12 cellular contexts compared by ENCODE assay signal in genomic region chr19:10433131-10433536, GRCh38. TPM values are rescaled to one million over a fixed set of nuclear protein-coding genes. Genes with fewer than 3 reads are reported as not detected.
DNase-seq lines count a peak whose midpoint lies in the region; ATAC-seq, FAIRE-seq and TF ChIP-seq lines count a peak whose summit lies in the region.
"Had no signal": no experiment of that assay in that cellular context is flagged by ENCODE, and none has a peak within 500 bp of the region (broad histone marks: within the 10 kb centered on the region; RNA-seq: fewer than 3 reads in every experiment).

No MANE protein-coding gene starts in this region.

- peaks cover 31% of the 10 kb centered on the region for H3K27me3 Mint-ChIP-seq in CD4-positive, CD25-positive, alpha-beta regulatory T cell
- peaks cover 5% of the 10 kb centered on the region for H3K27me3 Mint-ChIP-seq in central memory CD8-positive, alpha-beta T cell

- H3K9me3 ChIP-seq in CD4-positive, CD25-positive, alpha-beta regulatory T cell (ENCODE audit: control insufficient read depth in 2 of 2, low read length in 2 of 2): no peaks in the 10 kb centered on the region
- no peaks in the 10 kb centered on the region for H3K9me3 ChIP-seq in pancreas

- peak overlapping the region; percentile 69 to 76 (median 74) for H3K4me3 Mint-ChIP-seq in CD4-positive, CD25-positive, alpha-beta regulatory T cell
- peak overlapping the region; percentile 86 for H3K4me3 Mint-ChIP-seq in central memory CD8-positive, alpha-beta T cell

- peaks cover 0 to 3% (median 1%) of the 10 kb centered on the region in 7 donors for H3K9me3 Mint-ChIP-seq in CD4-positive, CD25-positive, alpha-beta regulatory T cell
- peaks cover 3% of the 10 kb centered on the region for H3K9me3 Mint-ChIP-seq in central memory CD8-positive, alpha-beta T cell

- H3K27ac Mint-ChIP-seq in CD4-positive, CD25-positive, alpha-beta regulatory T cell: peak overlapping the region in 2 of 3 donors; percentile 72 to 77
- H3K27ac Mint-ChIP-seq in central memory CD8-positive, alpha-beta T cell (ENCODE audit: low read depth): peak overlapping the region; percentile 47

- intact Hi-C loops in pancreas (cut with DNase I): no loop called here

- FAIRE-seq in pancreas (lab: Jason Lieb, UNC): no peak

- 43 to 46% methylated on average over 10 of the region's 10 CpGs for WGBS in pancreas, 2 donors

- TF ChIP-seq CTCF in pancreas (IDR thresholded peaks at IDR 0.05): no peak

- peaks cover 5 to 63% (median 28%) of the 10 kb centered on the region in 4 donors for H3K4me1 Mint-ChIP-seq in CD4-positive, CD25-positive, alpha-beta regulatory T cell
- peaks cover 43% of the 10 kb centered on the region for H3K4me1 Mint-ChIP-seq in central memory CD8-positive, alpha-beta T cell

- no peak overlapping the region for H3K4me3 ChIP-seq in CD4-positive, CD25-positive, alpha-beta regulatory T cell (ENCODE audit: low read depth, low read length)
- H3K4me3 ChIP-seq in pancreas: peak overlapping the region in 1 of 4 donors; percentile 55

- peaks cover 46% of the 10 kb centered on the region for H3K4me1 ChIP-seq in CD4-positive, CD25-positive, alpha-beta regulatory T cell (ENCODE audit: control insufficient read depth, insufficient read depth, low read length, poor library complexity, severe bottlenecking)
- H3K4me1 ChIP-seq in pancreas: peaks cover 0 to 15% (median 4%) of the 10 kb centered on the region in 3 donors

- DNase-seq in CD4-positive, CD25-positive, alpha-beta regulatory T cell: no peak
- DNase-seq in HK-2 (ENCODE audit: unreplicated experiment) (peak; percentile 11), pancreas (no peak), iPS-NIHi11 (ENCODE audit: low spot score) (no peak), EL (no peak)
- DNase-seq in central memory CD8-positive, alpha-beta T cell (ENCODE audit: low spot score in 2 of 2): no peak
- DNase-seq: activated CD4-positive, alpha-beta T cell treated with anti-CD3 and anti-CD28 coated beads for 4 hours; dermis blood vessel endothelial cell; NCI-H1092 treated with DMSO at 0.1 percent for 48 hours; NCI-H748 treated with DMSO at 0.1 percent for 48 hours; stimulated activated CD4-positive, alpha-beta T cell treated with anti-CD3 and anti-CD28 coated beads, Interleukin-15, amount 100 ng/mL, for 24 hours had no signal

- ATAC-seq in CD4-positive, CD25-positive, alpha-beta regulatory T cell (ENCODE audit: low read depth in 2 of 2): no peak
- ATAC-seq in central memory CD8-positive, alpha-beta T cell (replicated peaks; ENCODE audit: extremely low read depth, poor library complexity, severe bottlenecking): no peak
- ATAC-seq in pancreas: peak in 3 of 4 donors; percentile 5 to 11 (median 5)
- ATAC-seq in GM21423 (IDR thresholded peaks at IDR 0.05; ENCODE audit: unreplicated experiment): no peak

- no peak overlapping the region for H3K27ac ChIP-seq in CD4-positive, CD25-positive, alpha-beta regulatory T cell (ENCODE audit: insufficient read depth, low read length, poor library complexity, severe bottlenecking)
- peak overlapping the region in 3 of 4 donors; percentile 61 to 75 (median 75) for H3K27ac ChIP-seq in pancreas

- H3K36me3 Mint-ChIP-seq in CD4-positive, CD25-positive, alpha-beta regulatory T cell: no peaks in the 10 kb centered on the region
- H3K36me3 Mint-ChIP-seq in central memory CD8-positive, alpha-beta T cell (ENCODE audit: insufficient read depth): peaks cover 29% of the 10 kb centered on the region

- H3K27me3 ChIP-seq in CD4-positive, CD25-positive, alpha-beta regulatory T cell (ENCODE audit: control insufficient read depth, insufficient read depth, low read length): peaks cover 4% of the 10 kb centered on the region
- no peaks in the 10 kb centered on the region for H3K27me3 ChIP-seq in pancreas

- no peaks in the 10 kb centered on the region for H3K36me3 ChIP-seq in CD4-positive, CD25-positive, alpha-beta regulatory T cell (ENCODE audit: control insufficient read depth, insufficient read depth, low read length)
- no peaks in the 10 kb centered on the region for H3K36me3 ChIP-seq in pancreas

RNA-seq across cellular contexts. Expression of gene PDE4A, which starts 12.8 kb away (rescaled TPM):
- total RNA-seq in CD4-positive, CD25-positive, alpha-beta regulatory T cell: 16.6 TPM
- 1 to 10 TPM in 3 of 4 donors, under 1 TPM in 1; 0.86 to 4.2 (median 3.5) TPM for polyA plus RNA-seq in CD4-positive, CD25-positive, alpha-beta regulatory T cell
- 10 to 100 TPM in 4 of 6 donors, 1 to 10 TPM in 2; 6.6 to 12.6 (median 11.2) TPM for total RNA-seq in pancreas
- 1 to 10 TPM; 5.0 to 8.5 TPM for polyA plus RNA-seq in pancreas

RNA-seq across cellular contexts. Expression of gene CDC37, which starts 29.8 kb away (rescaled TPM):
- 229 TPM for total RNA-seq in CD4-positive, CD25-positive, alpha-beta regulatory T cell
- polyA plus RNA-seq in CD4-positive, CD25-positive, alpha-beta regulatory T cell: 10 to 100 TPM; 53.4 to 69.9 (median 61.0) TPM
- 10 to 100 TPM; 41.3 to 61.0 (median 48.5) TPM for total RNA-seq in pancreas
- 100 to 1,000 TPM; 226 to 266 TPM for polyA plus RNA-seq in pancreas

RNA-seq across cellular contexts. Expression of gene TYK2, which starts 52.8 kb away (rescaled TPM):
- total RNA-seq in CD4-positive, CD25-positive, alpha-beta regulatory T cell: 304 TPM
- 10 to 100 TPM; 50.3 to 58.3 (median 53.9) TPM for polyA plus RNA-seq in CD4-positive, CD25-positive, alpha-beta regulatory T cell
- total RNA-seq in pancreas: 10 to 100 TPM; 42.5 to 90.3 (median 53.3) TPM
- polyA plus RNA-seq in pancreas: 100 to 1,000 TPM; 203 to 302 TPM

Comparison
In these comparisons a context has a peak if more than half of its experiments do, and no peak if none do; other contexts are left out.
1. ATAC-seq: peak in pancreas (3 of 4); none in CD4-positive, CD25-positive, alpha-beta regulatory T cell (0 of 2), central memory CD8-positive, alpha-beta T cell (single experiment) and GM21423 (single experiment).